In genomic region chr18:74368901-74369705, GRCh38 we compare ENCODE assay signal across 21 cellular contexts. TPM values are rescaled to one million over a fixed set of nuclear protein-coding genes. Genes with fewer than 3 reads are reported as not detected.
A peak's percentile ranks its signal among the peaks of the same experiment; 100 is the strongest.
DNase-seq lines count a peak whose midpoint lies in the region; ATAC-seq and TF ChIP-seq lines count a peak whose summit lies in the region.
"Had no signal": no experiment of that assay in that cellular context is flagged by ENCODE, and none has a peak within 500 bp of the region (broad histone marks: within the 10 kb centered on the region; RNA-seq: fewer than 3 reads in every experiment).

No MANE protein-coding gene starts in this region.

- H3K79me2 ChIP-seq in neural progenitor cell (ENCODE audit: low read depth): no peaks in the 10 kb centered on the region

- H3K9me3 ChIP-seq in Caco-2 (no peaks in the 10 kb centered on the region), neural progenitor cell (ENCODE audit: low read depth) (no peaks in the 10 kb centered on the region)
- H3K9me3 ChIP-seq: testis had no signal

- H3K9me3 Mint-ChIP-seq in Caco-2 (ENCODE audit: unreplicated experiment) (peaks cover 17% of the 10 kb centered on the region), neural progenitor cell (no peaks in the 10 kb centered on the region)
- H3K9me3 Mint-ChIP-seq: activated T-helper 17 cell treated with anti-CD3 and anti-CD28 coated beads, Interleukin-2, amount 50 U/mL, for 72 hours; brain; mesothelial cell of epicardium had no signal

- in situ Hi-C loops in SK-MEL-5 (cut with HindIII; ENCODE audit: low pct_unique_long_range_greater_than_20kb, low sequenced_read_pairs) (loop anchor here (10.0 kb wide), 1 partner anchor 86 kb away; the partner anchor contains the start of gene DIPK1C), GM13977 (cut with MboI; ENCODE audit: low pct_unique_long_range_greater_than_20kb, low sequenced_read_pairs, unreplicated experiment) (no loop called here)

- H3K4me1 Mint-ChIP-seq in Caco-2 (ENCODE audit: low read depth, unreplicated experiment) (peaks cover 5% of the 10 kb centered on the region), neural progenitor cell (peaks cover 3% of the 10 kb centered on the region)
- H3K4me1 Mint-ChIP-seq: brain had no signal

- H3F3A ChIP-seq in neural progenitor cell (ENCODE audit: low read depth): no peaks in the 10 kb centered on the region

- BruUV-seq in Caco-2 (replicated peaks; lab: Mats Ljungman, UMichigan): TSS peak; percentile 79

- H3K4me2 ChIP-seq in neural progenitor cell: no peak overlapping the region

- H3K4me1 ChIP-seq in Caco-2 (peaks cover 6% of the 10 kb centered on the region; the same call in 1 of the 2 replicates), neural progenitor cell (no peaks in the 10 kb centered on the region)
- H3K4me1 ChIP-seq: testis had no signal

- TF ChIP-seq CTCF in Caco-2 (IDR thresholded peaks at IDR 0.05; ENCODE audit: insufficient read depth in 1 of 2, low read depth in 1 of 2, low read length in 1 of 2, severe bottlenecking in 1 of 2, unreplicated experiment in 1 of 2) (no peak), fibroblast of villous mesenchyme (IDR thresholded peaks at IDR 0.05; ENCODE audit: insufficient read depth, low read depth, low read length) (no peak), neural progenitor cell (IDR thresholded peaks at IDR 0.05) (no peak), GM13977 (IDR thresholded peaks at IDR 0.05; ENCODE audit: extremely low read depth, insufficient read depth, missing control alignments) (no peak)

- H3K36me3 Mint-ChIP-seq in Caco-2 (ENCODE audit: insufficient read depth, unreplicated experiment) (peaks cover 6% of the 10 kb centered on the region), neural progenitor cell (no peaks in the 10 kb centered on the region)
- H3K36me3 Mint-ChIP-seq: brain, mesothelial cell of epicardium had no signal

- CTCF ChIA-PET in Caco-2 (lab: Charles Lee): interaction anchor here (1.4 kb wide), 1 partner anchor 124 kb away, joined by 4 read pairs; no protein-coding TSS in a partner anchor

- no peaks in the 10 kb centered on the region for H3K27me3 ChIP-seq in Caco-2 (replicated peaks; ENCODE audit: control insufficient read depth, insufficient read depth, low read length)
- H3K27me3 ChIP-seq in neural progenitor cell: no peaks in the 10 kb centered on the region
- H3K27me3 ChIP-seq: testis had no signal

- no peak for ATAC-seq in HG02885 (IDR thresholded peaks at IDR 0.05; ENCODE audit: poor library complexity, unreplicated experiment)
- ATAC-seq: activated T-helper 17 cell treated with anti-CD3 and anti-CD28 coated beads, Interleukin-2, amount 50 U/mL, for 72 hours had no signal

- DNase-seq in Caco-2 (peak; percentile 64 to 66), SK-MEL-5 (ENCODE audit: low read depth, low spot score) (peak; percentile 46), fibroblast of villous mesenchyme (ENCODE audit: low read depth) (peak; percentile 10), neural progenitor cell (ENCODE audit: low spot score) (no peak), GM19238 (ENCODE audit: insufficient read length, low spot score) (no peak), GM13977 (ENCODE audit: low spot score) (no peak), T-helper 1 cell (no peak)
- DNase-seq: activated CD4-positive, alpha-beta T cell treated with anti-CD3 and anti-CD28 coated beads, Interleukin-2, amount 50 U/mL, for 48 hours; DND-41; foreskin fibroblast; NCI-H1694 treated with DMSO at 0.1 percent for 48 hours; NCI-H526 treated with DMSO at 0.1 percent for 48 hours; T-helper 9 cell; testis had no signal

- peak overlapping the region; percentile 51 for H2AFZ ChIP-seq in neural progenitor cell (replicated peaks)

- H3K27me3 Mint-ChIP-seq in Caco-2 (ENCODE audit: insufficient read depth, unreplicated experiment) (no peaks in the 10 kb centered on the region), neural progenitor cell (ENCODE audit: insufficient read depth, low read depth) (peaks cover 5% of the 10 kb centered on the region)

- H3K4me3 ChIP-seq in Caco-2 (ENCODE audit: low read depth, low read length) (peak overlapping the region; percentile 16; the same call in 1 of the 2 replicates), fibroblast of villous mesenchyme (ENCODE audit: low read depth, low read length) (no peak overlapping the region), neural progenitor cell (no peak overlapping the region)
- H3K4me3 ChIP-seq: testis had no signal

- no peaks in the 10 kb centered on the region for H4K20me1 ChIP-seq in neural progenitor cell (ENCODE audit: low read depth)

- POLR2A ChIA-PET in Caco-2 (lab: Charles Lee): interaction anchor here (1.1 kb wide), 1 partner anchor 127 kb away, joined by 3 read pairs; the partner anchor contains the start of gene CNDP2

- H3K9ac ChIP-seq in neural progenitor cell: no peak overlapping the region

- no peaks in the 10 kb centered on the region for H3K36me3 ChIP-seq in Caco-2 (ENCODE audit: control insufficient read depth, insufficient read depth, low read length)
- no peaks in the 10 kb centered on the region for H3K36me3 ChIP-seq in neural progenitor cell

- H3K4me3 Mint-ChIP-seq in Caco-2 (ENCODE audit: unreplicated experiment) (peak overlapping the region; percentile 85), neural progenitor cell (no peak overlapping the region)
- H3K4me3 Mint-ChIP-seq: activated T-helper 17 cell treated with anti-CD3 and anti-CD28 coated beads, Interleukin-2, amount 50 U/mL, for 72 hours; brain; mesothelial cell of epicardium had no signal

- intact Hi-C loops in Caco-2 (cut with micrococcal nuclease; ENCODE audit: unreplicated experiment): no loop called here

- no peak overlapping the region for H3K27ac ChIP-seq in neural progenitor cell
- H3K27ac ChIP-seq: HL-60, RWPE1, testis had no signal

- peak overlapping the region; percentile 95 for H3K27ac Mint-ChIP-seq in Caco-2 (ENCODE audit: unreplicated experiment)
- no peak overlapping the region for H3K27ac Mint-ChIP-seq in neural progenitor cell
- H3K27ac Mint-ChIP-seq: activated T-helper 17 cell treated with anti-CD3 and anti-CD28 coated beads, Interleukin-2, amount 50 U/mL, for 72 hours; mesothelial cell of epicardium had no signal

RNA-seq across cellular contexts. Expression of gene C18orf63, which starts 53.5 kb away (rescaled TPM):
- total RNA-seq in Caco-2 (2022): 0.07 TPM in 1 of 2 replicates, not detected in the other
- not detected in 2 replicates for total RNA-seq in SK-MEL-5 (2014; rRNA removed; shearing (Covaris generic))
- not detected in 2 replicates for polyA plus RNA-seq in SK-MEL-5 (2015; cell fraction: cytosol; rRNA removed)
- polyA plus RNA-seq in SK-MEL-5 (2015; cell fraction: nucleus; rRNA removed): not detected in 2 replicates
- total RNA-seq in fibroblast of villous mesenchyme: not detected in 2 replicates
- total RNA-seq in neural progenitor cell (ENCODE audit: low replicate concordance): not detected in 2 replicates
- total RNA-seq: activated T-helper 17 cell treated with anti-CD3 and anti-CD28 coated beads, Interleukin-2, amount 50 U/mL, for 72 hours; mesothelial cell of epicardium; osteocyte had no signal

Comparison
In these comparisons a context has a peak if more than half of its experiments do, and no peak if none do; other contexts are left out.
1. DNase-seq: peak in Caco-2 (2 of 2), SK-MEL-5 (single experiment) and fibroblast of villous mesenchyme (single experiment); none in neural progenitor cell (single experiment), GM19238 (single experiment), GM13977 (single experiment) and T-helper 1 cell (0 of 5).